ENCODE assay signal across 1 cellular context in genomic region chr16:70695351-70696070, GRCh38.
TF ChIP-seq lines count a peak whose summit lies in the region.

No MANE protein-coding gene starts in this region.

TF ChIP-seq in K562, 482 proteins besides CTCF, POLR2A, EP300 and RAD21 (continued from another document and continues in another):
- TF ChIP-seq MGA (IDR thresholded peaks at IDR 0.05) (no peak), PRPF4 (IDR thresholded peaks at IDR 0.05; ENCODE audit: insufficient read depth, low read depth, low read length, poor library complexity, severe bottlenecking) (no peak), YBX1 (IDR thresholded peaks at IDR 0.05) (no peak), PCBP1 (IDR thresholded peaks at IDR 0.05; ENCODE audit: low read depth, low read length, poor library complexity, severe bottlenecking) (no peak), STAT5A (IDR thresholded peaks at IDR 0.05; ENCODE audit: borderline replicate concordance, low read length) (peak; percentile 75; the same call in 1 of the 2 replicates), ARID1B (IDR thresholded peaks at IDR 0.05) (peak; percentile 98), L3MBTL2 (IDR thresholded peaks at IDR 0.05) (peak; percentile 17; the same call in 1 of the 2 replicates), BHLHE40 (IDR thresholded peaks at IDR 0.05; ENCODE audit: low read length) (peak; percentile 78), ATF4 (CRISPR knock-in tag; IDR thresholded peaks at IDR 0.05) (0 out of 2 replicates have a peak, but pooled peaks have one; percentile 9), MAX (CRISPR knock-in tag; IDR thresholded peaks at IDR 0.05) (peak; percentile 73), ZNF445 (CRISPR knock-in tag; IDR thresholded peaks at IDR 0.05; ENCODE audit: low read depth) (peak; percentile 50; the same call in 1 of the 2 replicates), TFE3 (CRISPR knock-in tag; IDR thresholded peaks at IDR 0.05) (no peak), ZNF780A (CRISPR knock-in tag; IDR thresholded peaks at IDR 0.05) (no peak), KAT7 (CRISPR knock-in tag; IDR thresholded peaks at IDR 0.05; ENCODE audit: borderline replicate concordance) (no peak; the same call in 1 of the 2 replicates), MTA3 (IDR thresholded peaks at IDR 0.05; ENCODE audit: borderline replicate concordance) (peak; percentile 93), ZNF140 (CRISPR knock-in tag; IDR thresholded peaks at IDR 0.05) (no peak), ZBTB34 (CRISPR knock-in tag; IDR thresholded peaks at IDR 0.05) (no peak), KDM1A (IDR thresholded peaks at IDR 0.05) (peak in 1 of 2 experiments; percentile 78; a peak in 2 of 4 replicates), CBFB (CRISPR knock-in tag; IDR thresholded peaks at IDR 0.05) (no peak), GATA2 (CRISPR knock-in tag; IDR thresholded peaks at IDR 0.05) (peak; percentile 97), ZNF23 (CRISPR knock-in tag; IDR thresholded peaks at IDR 0.05) (no peak), NFE2 (IDR thresholded peaks at IDR 0.05; ENCODE audit: low read depth) (no peak), FUS (optimal IDR thresholded peaks at IDR 0.05; ENCODE audit: low read depth, low read length) (no peak), IFI16 (CRISPR knock-in tag; IDR thresholded peaks at IDR 0.05) (no peak), SIN3B (IDR thresholded peaks at IDR 0.05; ENCODE audit: low read depth) (0 out of 2 replicates have a peak, but pooled peaks have one; percentile 12), SRSF3 (IDR thresholded peaks at IDR 0.05; ENCODE audit: insufficient read depth, low read length) (no peak), ZNF668 (CRISPR knock-in tag; IDR thresholded peaks at IDR 0.05) (no peak), TEAD4 (IDR thresholded peaks at IDR 0.05; ENCODE audit: low read length) (peak; percentile 92), TEAD4 (CRISPR knock-in tag; IDR thresholded peaks at IDR 0.05; ENCODE audit: borderline replicate concordance) (no peak), MAZ (CRISPR knock-in tag; conservative IDR thresholded peaks at IDR 0.05 in 1 of 2, IDR thresholded peaks at IDR 0.05 in 1 of 2) (peak; percentile 80 to 85)
- TF ChIP-seq, protein P1, sequence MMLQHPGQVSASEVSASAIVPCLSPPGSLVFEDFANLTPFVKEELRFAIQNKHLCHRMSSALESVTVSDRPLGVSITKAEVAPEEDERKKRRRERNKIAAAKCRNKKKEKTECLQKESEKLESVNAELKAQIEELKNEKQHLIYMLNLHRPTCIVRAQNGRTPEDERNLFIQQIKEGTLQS (IDR thresholded peaks at IDR 0.05) = no peak
- TF ChIP-seq, protein P1 (CRISPR knock-in tag; conservative IDR thresholded peaks at IDR 0.05) = no peak
- TF ChIP-seq, protein P2, sequence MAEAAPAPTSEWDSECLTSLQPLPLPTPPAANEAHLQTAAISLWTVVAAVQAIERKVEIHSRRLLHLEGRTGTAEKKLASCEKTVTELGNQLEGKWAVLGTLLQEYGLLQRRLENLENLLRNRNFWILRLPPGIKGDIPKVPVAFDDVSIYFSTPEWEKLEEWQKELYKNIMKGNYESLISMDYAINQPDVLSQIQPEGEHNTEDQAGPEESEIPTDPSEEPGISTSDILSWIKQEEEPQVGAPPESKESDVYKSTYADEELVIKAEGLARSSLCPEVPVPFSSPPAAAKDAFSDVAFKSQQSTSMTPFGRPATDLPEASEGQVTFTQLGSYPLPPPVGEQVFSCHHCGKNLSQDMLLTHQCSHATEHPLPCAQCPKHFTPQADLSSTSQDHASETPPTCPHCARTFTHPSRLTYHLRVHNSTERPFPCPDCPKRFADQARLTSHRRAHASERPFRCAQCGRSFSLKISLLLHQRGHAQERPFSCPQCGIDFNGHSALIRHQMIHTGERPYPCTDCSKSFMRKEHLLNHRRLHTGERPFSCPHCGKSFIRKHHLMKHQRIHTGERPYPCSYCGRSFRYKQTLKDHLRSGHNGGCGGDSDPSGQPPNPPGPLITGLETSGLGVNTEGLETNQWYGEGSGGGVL (CRISPR knock-in tag; IDR thresholded peaks at IDR 0.05) = no peak
- TF ChIP-seq, protein P3, sequence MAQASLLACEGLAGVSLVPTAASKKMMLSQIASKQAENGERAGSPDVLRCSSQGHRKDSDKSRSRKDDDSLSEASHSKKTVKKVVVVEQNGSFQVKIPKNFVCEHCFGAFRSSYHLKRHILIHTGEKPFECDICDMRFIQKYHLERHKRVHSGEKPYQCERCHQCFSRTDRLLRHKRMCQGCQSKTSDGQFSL (CRISPR knock-in tag; IDR thresholded peaks at IDR 0.05) = peak; percentile 83; the same call in 1 of the 2 replicates
- TF ChIP-seq, protein P3 (tag; IDR thresholded peaks at IDR 0.05) = no peak
- TF ChIP-seq, protein P4, sequence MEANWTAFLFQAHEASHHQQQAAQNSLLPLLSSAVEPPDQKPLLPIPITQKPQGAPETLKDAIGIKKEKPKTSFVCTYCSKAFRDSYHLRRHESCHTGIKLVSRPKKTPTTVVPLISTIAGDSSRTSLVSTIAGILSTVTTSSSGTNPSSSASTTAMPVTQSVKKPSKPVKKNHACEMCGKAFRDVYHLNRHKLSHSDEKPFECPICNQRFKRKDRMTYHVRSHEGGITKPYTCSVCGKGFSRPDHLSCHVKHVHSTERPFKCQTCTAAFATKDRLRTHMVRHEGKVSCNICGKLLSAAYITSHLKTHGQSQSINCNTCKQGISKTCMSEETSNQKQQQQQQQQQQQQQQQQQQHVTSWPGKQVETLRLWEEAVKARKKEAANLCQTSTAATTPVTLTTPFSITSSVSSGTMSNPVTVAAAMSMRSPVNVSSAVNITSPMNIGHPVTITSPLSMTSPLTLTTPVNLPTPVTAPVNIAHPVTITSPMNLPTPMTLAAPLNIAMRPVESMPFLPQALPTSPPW (CRISPR knock-in tag; IDR thresholded peaks at IDR 0.05) = peak; percentile 90
- TF ChIP-seq, protein P5, sequence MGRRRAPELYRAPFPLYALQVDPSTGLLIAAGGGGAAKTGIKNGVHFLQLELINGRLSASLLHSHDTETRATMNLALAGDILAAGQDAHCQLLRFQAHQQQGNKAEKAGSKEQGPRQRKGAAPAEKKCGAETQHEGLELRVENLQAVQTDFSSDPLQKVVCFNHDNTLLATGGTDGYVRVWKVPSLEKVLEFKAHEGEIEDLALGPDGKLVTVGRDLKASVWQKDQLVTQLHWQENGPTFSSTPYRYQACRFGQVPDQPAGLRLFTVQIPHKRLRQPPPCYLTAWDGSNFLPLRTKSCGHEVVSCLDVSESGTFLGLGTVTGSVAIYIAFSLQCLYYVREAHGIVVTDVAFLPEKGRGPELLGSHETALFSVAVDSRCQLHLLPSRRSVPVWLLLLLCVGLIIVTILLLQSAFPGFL (CRISPR knock-in tag; IDR thresholded peaks at IDR 0.05) = no peak
